Comparison of ENCODE assay signal across 9 cellular contexts in genomic region chr2:210072922-210073509, GRCh38.
A peak's percentile ranks its signal among the peaks of the same experiment; 100 is the strongest.
DNase-seq lines count a peak whose midpoint lies in the region; ATAC-seq, FAIRE-seq and TF ChIP-seq lines count a peak whose summit lies in the region.
"Had no signal": no experiment of that assay in that cellular context is flagged by ENCODE, and none has a peak within 500 bp of the region (broad histone marks: within the 10 kb centered on the region; RNA-seq: fewer than 3 reads in every experiment).

No MANE protein-coding gene starts in this region.

- no peaks in the 10 kb centered on the region for H3K27me3 ChIP-seq in colonic mucosa

- H3K27me3 Mint-ChIP-seq in nephron progenitor cell (ENCODE audit: low read depth, poor library complexity): no peaks in the 10 kb centered on the region
- H3K27me3 Mint-ChIP-seq: memory B cell had no signal

- intact Hi-C loops in colonic mucosa (cut with DNase I): loop anchor here (5.0 kb wide), 1 partner anchor 124 kb away; no protein-coding TSS in a partner anchor

- H3K4me3 ChIP-seq in colonic mucosa: no peak overlapping the region

- DNase-seq in AG09319 (ENCODE audit: extremely low read depth, low read depth) (peak; percentile 14), GM18507 (ENCODE audit: extremely low spot score, insufficient read length, low read depth) (no peak), NCI-H2196 treated with DMSO at 0.1 percent for 48 hours (lab: John Stamatoyannopoulos, UW; ENCODE audit: unreplicated experiment) (peak; percentile 12), colonic mucosa (no peak), nephron progenitor cell (no peak), activated T-cell treated with anti-CD3 and anti-CD28 coated beads for 4 hours (no peak)

- TF ChIP-seq CTCF in AG09319 (IDR thresholded peaks at IDR 0.05; ENCODE audit: low read depth, low read length) (peak; percentile 72), colonic mucosa (IDR thresholded peaks at IDR 0.05) (peak; percentile 52), nephron progenitor cell (IDR thresholded peaks at IDR 0.05) (peak; percentile 58)

- peak; percentile 88 for ATAC-seq in HG02884 (IDR thresholded peaks at IDR 0.05; ENCODE audit: unreplicated experiment)
- no peak for ATAC-seq in esophagus mucosa

- H3K9me3 ChIP-seq in colonic mucosa: no peaks in the 10 kb centered on the region

- H3K36me3 Mint-ChIP-seq in nephron progenitor cell (ENCODE audit: low read depth): no peaks in the 10 kb centered on the region
- H3K36me3 Mint-ChIP-seq: memory B cell had no signal

- no peak overlapping the region for H3K27ac Mint-ChIP-seq in nephron progenitor cell
- H3K27ac Mint-ChIP-seq: memory B cell had no signal

- no peaks in the 10 kb centered on the region for H3K36me3 ChIP-seq in colonic mucosa

- no peak overlapping the region for H3K9ac ChIP-seq in colonic mucosa (ENCODE audit: low read depth in 2 of 2, low read length in 2 of 2)

- no peak overlapping the region for H3K27ac ChIP-seq in colonic mucosa

- no peak overlapping the region for H3K4me3 Mint-ChIP-seq in nephron progenitor cell
- H3K4me3 Mint-ChIP-seq: memory B cell had no signal

- no peaks in the 10 kb centered on the region for H3K4me1 ChIP-seq in colonic mucosa

- no peaks in the 10 kb centered on the region for H3K9me3 Mint-ChIP-seq in nephron progenitor cell
- H3K9me3 Mint-ChIP-seq: memory B cell had no signal

- peak; percentile 76 for FAIRE-seq in GM18507 (lab: Jason Lieb, UNC)

- H3K4me1 Mint-ChIP-seq in nephron progenitor cell: peaks cover 12% of the 10 kb centered on the region
- H3K4me1 Mint-ChIP-seq: memory B cell had no signal

Comparison
In these comparisons a context has a peak if more than half of its experiments do, and no peak if none do; other contexts are left out.
1. DNase-seq: peak in AG09319 (single experiment) and NCI-H2196 treated with DMSO at 0.1 percent for 48 hours (single experiment); none in GM18507 (single experiment), colonic mucosa (single experiment), nephron progenitor cell (single experiment) and activated T-cell treated with anti-CD3 and anti-CD28 coated beads for 4 hours (single experiment).
2. Peak in every context shown above with its lines, with median percentiles within 50 percentile points of each other: CTCF ChIP-seq.